ENCODE assay signal across 1 cellular context in the genomic region with DNA sequence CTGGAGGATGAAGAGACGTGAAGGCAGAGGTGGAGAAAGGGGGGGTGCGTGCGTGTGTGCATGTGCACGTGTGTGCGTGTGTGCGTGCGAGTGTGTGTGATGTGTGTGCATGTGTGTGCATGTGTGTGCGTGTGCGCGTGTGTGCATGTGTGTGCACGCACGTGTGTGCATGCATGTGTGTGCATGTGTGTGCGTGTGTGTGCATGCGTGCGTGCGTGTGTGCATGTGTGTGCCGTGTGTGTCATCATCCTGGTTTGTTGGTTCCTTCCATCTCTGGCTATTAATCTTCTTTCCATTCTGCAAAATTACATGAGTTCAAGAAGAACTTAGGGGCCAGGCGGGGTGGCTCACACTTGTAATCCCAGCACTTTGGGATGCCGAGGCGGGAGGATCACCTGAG.
TF ChIP-seq lines count a peak whose summit lies in the region.

No MANE protein-coding gene starts in this region.

TF ChIP-seq in HepG2, 621 proteins besides CTCF, POLR2A, EP300 and RAD21:
- no peak for TF ChIP-seq CENPX (CRISPR knock-in tag; IDR thresholded peaks at IDR 0.05)
- TF ChIP-seq, protein P1, sequence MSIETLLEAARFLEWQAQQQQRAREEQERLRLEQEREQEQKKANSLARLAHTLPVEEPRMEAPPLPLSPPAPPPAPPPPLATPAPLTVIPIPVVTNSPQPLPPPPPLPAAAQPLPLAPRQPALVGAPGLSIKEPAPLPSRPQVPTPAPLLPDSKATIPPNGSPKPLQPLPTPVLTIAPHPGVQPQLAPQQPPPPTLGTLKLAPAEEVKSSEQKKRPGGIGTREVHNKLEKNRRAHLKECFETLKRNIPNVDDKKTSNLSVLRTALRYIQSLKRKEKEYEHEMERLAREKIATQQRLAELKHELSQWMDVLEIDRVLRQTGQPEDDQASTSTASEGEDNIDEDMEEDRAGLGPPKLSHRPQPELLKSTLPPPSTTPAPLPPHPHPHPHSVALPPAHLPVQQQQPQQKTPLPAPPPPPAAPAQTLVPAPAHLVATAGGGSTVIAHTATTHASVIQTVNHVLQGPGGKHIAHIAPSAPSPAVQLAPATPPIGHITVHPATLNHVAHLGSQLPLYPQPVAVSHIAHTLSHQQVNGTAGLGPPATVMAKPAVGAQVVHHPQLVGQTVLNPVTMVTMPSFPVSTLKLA (IDR thresholded peaks at IDR 0.05) = peak; percentile 92
- 0 out of 2 replicates have a peak, but pooled peaks have one; percentile 56 for TF ChIP-seq ZNF207 (IDR thresholded peaks at IDR 0.05; ENCODE audit: borderline replicate concordance)
- no peak for TF ChIP-seq KLF13 (CRISPR knock-in tag; IDR thresholded peaks at IDR 0.05)
- no peak for TF ChIP-seq ZNF841 (CRISPR knock-in tag; IDR thresholded peaks at IDR 0.05; ENCODE audit: borderline replicate concordance)
- TF ChIP-seq TBX3 (IDR thresholded peaks at IDR 0.05; ENCODE audit: borderline replicate concordance) = 0 out of 2 replicates have a peak, but pooled peaks have one; percentile 10
